In genomic region chr11:72591785-72592490, GRCh38 we compare ENCODE assay signal across 8 cellular contexts.
A peak's percentile ranks its signal among the peaks of the same experiment; 100 is the strongest.
DNase-seq lines count a peak whose midpoint lies in the region; TF ChIP-seq lines count a peak whose summit lies in the region.

No MANE protein-coding gene starts in this region.

- no peak overlapping the region for H3K27ac Mint-ChIP-seq in T-helper 2 cell treated with Interferon-gamma antibody and Interleukin-4, amounts not matched to agents 5 μg/mL and 100 μg/mL, for 36 hours
- peak overlapping the region; percentile 34 for H3K27ac Mint-ChIP-seq in activated naive CD4-positive, alpha-beta T cell treated with anti-CD3 and anti-CD28 coated beads, Interleukin-2, amount 10 ng/mL, durations not matched to agents 7 days and 5 days

- peaks cover 59% of the 10 kb centered on the region for H3K27me3 Mint-ChIP-seq in T-helper 2 cell treated with Interferon-gamma antibody and Interleukin-4, amounts not matched to agents 5 μg/mL and 100 μg/mL, for 36 hours (ENCODE audit: low read depth)
- H3K27me3 Mint-ChIP-seq in activated naive CD4-positive, alpha-beta T cell treated with anti-CD3 and anti-CD28 coated beads, Interleukin-2, amount 10 ng/mL, durations not matched to agents 7 days and 5 days, result peaks cover 82% of the 10 kb centered on the region

- H3K4me1 ChIP-seq in testis, result peaks cover 7% of the 10 kb centered on the region

- H3K27me3 ChIP-seq in testis, result no peaks in the 10 kb centered on the region

- no peaks in the 10 kb centered on the region for H3K36me3 ChIP-seq in testis (ENCODE audit: low read depth, missing control alignments)

- POLR2A ChIA-PET in HEK293T (lab: Yijun Ruan, JAX), result interaction anchor here (1.4 kb wide), 1 partner anchor 12 kb away, joined by 3 read pairs; no protein-coding TSS in a partner anchor

- no peak overlapping the region for H3K4me3 ChIP-seq in testis

- intact Hi-C loops in testis (cut with DNase I; ENCODE audit: low total_unique reads), result no loop called here

- no peak for TF ChIP-seq CTCF in testis (IDR thresholded peaks at IDR 0.05)

- CTCF ChIA-PET in activated naive CD4-positive, alpha-beta T cell treated with anti-CD3 and anti-CD28 coated beads, Interleukin-2, amount 10 ng/mL, durations not matched to agents 7 days and 5 days (lab: Charles Lee), result interaction anchor here (0.8 to 2.7 kb wide), 12 partner anchors 9 to 121 kb away, joined by 3 to 9 read pairs (median 4); no protein-coding TSS in a partner anchor
- CTCF ChIA-PET in HEK293T (lab: Yijun Ruan, JAX), result interaction anchor here (0.7 kb wide), 1 partner anchor 13 kb away, joined by 3 read pairs; no protein-coding TSS in a partner anchor

- no peak for TF ChIP-seq POLR2A in testis (IDR thresholded peaks at IDR 0.05)

- 65 to 71% methylated on average over 6 to 10 of the region's 10 CpGs for WGBS in testis, 2 donors

- DNase-seq in NCI-H1092 (lab: John Stamatoyannopoulos, UW), result peak; percentile 23
- peak; percentile 23 for DNase-seq in T-helper 2 cell treated with Interferon-gamma antibody and Interleukin-4, amounts not matched to agents 5 μg/mL and 100 μg/mL, for 36 hours (ENCODE audit: low spot score)
- DNase-seq in activated naive CD4-positive, alpha-beta T cell treated with anti-CD3 and anti-CD28 coated beads, Interleukin-2, amount 10 ng/mL, durations not matched to agents 7 days and 5 days, result peak; percentile 69
- peak; percentile 23 to 25 for DNase-seq in stimulated activated CD4-positive, alpha-beta T cell treated with anti-CD3 and anti-CD28 coated beads, Interleukin-4, amount 100 ng/mL, for 48 hours (ENCODE audit: low read depth in 2 of 2)
- DNase-seq in testis, result no peak
- no peak for DNase-seq in LoVo (ENCODE audit: low spot score)
- DNase-seq in HEK293T (ENCODE audit: extremely low spot score), result no peak
- no peak for DNase-seq in islet precursor cell

- peaks cover 13% of the 10 kb centered on the region for H3K4me1 Mint-ChIP-seq in T-helper 2 cell treated with Interferon-gamma antibody and Interleukin-4, amounts not matched to agents 5 μg/mL and 100 μg/mL, for 36 hours (ENCODE audit: low read depth)
- peaks cover 32% of the 10 kb centered on the region for H3K4me1 Mint-ChIP-seq in activated naive CD4-positive, alpha-beta T cell treated with anti-CD3 and anti-CD28 coated beads, Interleukin-2, amount 10 ng/mL, durations not matched to agents 7 days and 5 days

- H3K4me3 Mint-ChIP-seq in T-helper 2 cell treated with Interferon-gamma antibody and Interleukin-4, amounts not matched to agents 5 μg/mL and 100 μg/mL, for 36 hours, result no peak overlapping the region
- H3K4me3 Mint-ChIP-seq in activated naive CD4-positive, alpha-beta T cell treated with anti-CD3 and anti-CD28 coated beads, Interleukin-2, amount 10 ng/mL, durations not matched to agents 7 days and 5 days, result no peak overlapping the region

- H3K27ac ChIP-seq in testis, result no peak overlapping the region

- H3K9me3 ChIP-seq in testis, result no peaks in the 10 kb centered on the region

- H3K9me3 Mint-ChIP-seq in T-helper 2 cell treated with Interferon-gamma antibody and Interleukin-4, amounts not matched to agents 5 μg/mL and 100 μg/mL, for 36 hours, result no peaks in the 10 kb centered on the region
- no peaks in the 10 kb centered on the region for H3K9me3 Mint-ChIP-seq in activated naive CD4-positive, alpha-beta T cell treated with anti-CD3 and anti-CD28 coated beads, Interleukin-2, amount 10 ng/mL, durations not matched to agents 7 days and 5 days

- no peaks in the 10 kb centered on the region for H3K36me3 Mint-ChIP-seq in T-helper 2 cell treated with Interferon-gamma antibody and Interleukin-4, amounts not matched to agents 5 μg/mL and 100 μg/mL, for 36 hours (ENCODE audit: low read depth)
- H3K36me3 Mint-ChIP-seq in activated naive CD4-positive, alpha-beta T cell treated with anti-CD3 and anti-CD28 coated beads, Interleukin-2, amount 10 ng/mL, durations not matched to agents 7 days and 5 days, result no peaks in the 10 kb centered on the region

TF ChIP-seq in HEK293T, 16 proteins besides CTCF, POLR2A, EP300 and RAD21:
- no peak for TF ChIP-seq ELF4 (IDR thresholded peaks at IDR 0.05)
- TF ChIP-seq SP1 (IDR thresholded peaks at IDR 0.05), result no peak
- no peak for TF ChIP-seq NFRKB (IDR thresholded peaks at IDR 0.05)
TF ChIP-seq in HEK293T: peak in this region for 0.

Comparison
In these comparisons a context has a peak if more than half of its experiments do, and no peak if none do; other contexts are left out.
1. DNase-seq: peak in NCI-H1092 (single experiment), T-helper 2 cell treated with Interferon-gamma antibody and Interleukin-4, amounts not matched to agents 5 μg/mL and 100 μg/mL, for 36 hours (single experiment), activated naive CD4-positive, alpha-beta T cell treated with anti-CD3 and anti-CD28 coated beads, Interleukin-2, amount 10 ng/mL, durations not matched to agents 7 days and 5 days (single experiment) and stimulated activated CD4-positive, alpha-beta T cell treated with anti-CD3 and anti-CD28 coated beads, Interleukin-4, amount 100 ng/mL, for 48 hours (2 of 2); none in testis (single experiment), LoVo (single experiment), HEK293T (single experiment) and islet precursor cell (single experiment).